21 cellular contexts compared by ENCODE assay signal in genomic region chr2:176910828-176911227, GRCh38.
"Had no signal": no experiment of that assay in that cellular context is flagged by ENCODE, and none has a peak within 500 bp of the region (broad histone marks: within the 10 kb centered on the region; RNA-seq: fewer than 3 reads in every experiment).

No MANE protein-coding gene starts in this region.

- H3K27me3 Mint-ChIP-seq: dendritic cell treated with granulocyte-macrophage colony-stimulating factor and Interleukin-4, amounts not matched to agents 40 ng/mL and 50 ng/mL, for 4 days had no signal

- H3K4me1 ChIP-seq: esophagus muscularis mucosa, gastrocnemius medialis, spleen, upper lobe of left lung, uterus had no signal

- DNase-seq: effector memory CD8-positive, alpha-beta T cell; gastrocnemius medialis; glutamatergic neuron; islet precursor cell; mammary epithelial cell; mucosa of descending colon; naive thymus-derived CD8-positive, alpha-beta T cell; posterior cingulate gyrus; spleen; stimulated activated CD4-positive, alpha-beta T cell treated with anti-CD3 and anti-CD28 coated beads, Interleukin-15, amount 100 ng/mL, for 24 hours; stimulated activated CD4-positive, alpha-beta T cell treated with anti-CD3 and anti-CD28 coated beads, Interleukin-1b, Interleukin-23, amount 100 ng/mL, for 48 hours; stimulated activated CD4-positive, alpha-beta T cell treated with anti-CD3 and anti-CD28 coated beads, Interleukin-4, amount 100 ng/mL, for 24 hours; stimulated activated naive B cell treated with anti-CD40 and anti-IgM and Interleukin-4, amounts not matched to agents 10 μg/mL and 1 μg/mL and 100 μg/mL, for 72 hours; upper lobe of left lung; uterus had no signal

- H3K4me3 Mint-ChIP-seq: dendritic cell treated with granulocyte-macrophage colony-stimulating factor and Interleukin-4, amounts not matched to agents 40 ng/mL and 50 ng/mL, for 4 days; effector memory CD8-positive, alpha-beta T cell; naive thymus-derived CD8-positive, alpha-beta T cell; stimulated activated naive B cell treated with anti-CD40 and anti-IgM and Interleukin-4, amounts not matched to agents 10 μg/mL and 1 μg/mL and 100 μg/mL, for 72 hours had no signal

- H3K27ac ChIP-seq: epithelial cell of prostate, esophagus muscularis mucosa, gastrocnemius medialis, neutrophil, spleen, upper lobe of left lung, uterus had no signal

- ATAC-seq: effector memory CD8-positive, alpha-beta T cell; gastrocnemius medialis; left lobe of liver; mucosa of descending colon; naive thymus-derived CD8-positive, alpha-beta T cell; sciatic nerve; stimulated activated naive B cell treated with anti-CD40 and anti-IgM and Interleukin-4, amounts not matched to agents 10 μg/mL and 1 μg/mL and 100 μg/mL, for 72 hours had no signal

- H3K36me3 Mint-ChIP-seq: naive thymus-derived CD8-positive, alpha-beta T cell; stimulated activated naive B cell treated with anti-CD40 and anti-IgM and Interleukin-4, amounts not matched to agents 10 μg/mL and 1 μg/mL and 100 μg/mL, for 72 hours had no signal

- H3K4me1 Mint-ChIP-seq: stimulated activated naive B cell treated with anti-CD40 and anti-IgM and Interleukin-4, amounts not matched to agents 10 μg/mL and 1 μg/mL and 100 μg/mL, for 72 hours had no signal

- H3K36me3 ChIP-seq: esophagus muscularis mucosa, gastrocnemius medialis, neutrophil, spleen, upper lobe of left lung, uterus had no signal

- H3K27me3 ChIP-seq: esophagus muscularis mucosa, gastrocnemius medialis, neutrophil, spleen, upper lobe of left lung, uterus had no signal

- H3K4me3 ChIP-seq: esophagus muscularis mucosa, gastrocnemius medialis, mucosa of descending colon, spleen, upper lobe of left lung, uterus had no signal

- H3K9me3 ChIP-seq: esophagus muscularis mucosa, gastrocnemius medialis, mucosa of descending colon, neutrophil, spleen, upper lobe of left lung, uterus had no signal

- H3K9me3 Mint-ChIP-seq: dendritic cell treated with granulocyte-macrophage colony-stimulating factor and Interleukin-4, amounts not matched to agents 40 ng/mL and 50 ng/mL, for 4 days; effector memory CD8-positive, alpha-beta T cell; naive thymus-derived CD8-positive, alpha-beta T cell; stimulated activated naive B cell treated with anti-CD40 and anti-IgM and Interleukin-4, amounts not matched to agents 10 μg/mL and 1 μg/mL and 100 μg/mL, for 72 hours had no signal

- H3K27ac Mint-ChIP-seq: dendritic cell treated with granulocyte-macrophage colony-stimulating factor and Interleukin-4, amounts not matched to agents 40 ng/mL and 50 ng/mL, for 4 days; effector memory CD8-positive, alpha-beta T cell; naive thymus-derived CD8-positive, alpha-beta T cell; stimulated activated naive B cell treated with anti-CD40 and anti-IgM and Interleukin-4, amounts not matched to agents 10 μg/mL and 1 μg/mL and 100 μg/mL, for 72 hours had no signal
